Comparison of ENCODE assay signal across 10 cellular contexts in genomic region chr3:66450389-66451022, GRCh38. TPM values are rescaled to one million over a fixed set of nuclear protein-coding genes. Genes with fewer than 3 reads are reported as not detected.
DNase-seq lines count a peak whose midpoint lies in the region; ATAC-seq and TF ChIP-seq lines count a peak whose summit lies in the region.
"Had no signal": no experiment of that assay in that cellular context is flagged by ENCODE, and none has a peak within 500 bp of the region (broad histone marks: within the 10 kb centered on the region; RNA-seq: fewer than 3 reads in every experiment).

No MANE protein-coding gene starts in this region.

- in situ Hi-C loops in astrocyte of the cerebellum (cut with HindIII; ENCODE audit: low sequenced_read_pairs) (no loop called here), GM13977 (cut with MboI; ENCODE audit: low pct_unique_long_range_greater_than_20kb, low sequenced_read_pairs, unreplicated experiment) (no loop called here)

- peak overlapping the region; percentile 12 for H3K4me3 ChIP-seq in astrocyte of the cerebellum (ENCODE audit: low read depth, low read length)
- no peak overlapping the region for H3K4me3 ChIP-seq in right atrium auricular region
- H3K4me3 ChIP-seq in skin epidermis: peak overlapping the region in 1 of 7 experiments; percentile 3
- H3K4me3 ChIP-seq: SJCRH30 had no signal

- no peak for TF ChIP-seq CTCF in astrocyte of the cerebellum (IDR thresholded peaks at IDR 0.05; ENCODE audit: low read depth, low read length, missing control alignments)
- no peak for TF ChIP-seq CTCF in right atrium auricular region (IDR thresholded peaks at IDR 0.05)
- no peak for TF ChIP-seq CTCF in GM13977 (IDR thresholded peaks at IDR 0.05; ENCODE audit: extremely low read depth, insufficient read depth, missing control alignments)

- H3K27me3 ChIP-seq in right atrium auricular region: no peaks in the 10 kb centered on the region
- H3K27me3 ChIP-seq: SJCRH30 had no signal

- DNase-seq in HCEC 1CT: peak; percentile 47
- peak; percentile 85 for DNase-seq in astrocyte of the cerebellum (ENCODE audit: low read depth)
- DNase-seq in right atrium auricular region (ENCODE audit: low spot score): no peak
- DNase-seq in GM13977 (ENCODE audit: low spot score): no peak
- no peak for DNase-seq in activated CD8-positive, alpha-beta memory T cell treated with anti-CD3 and anti-CD28 coated beads for 24 hours
- no peak for DNase-seq in DMS53 treated with DMSO at 0.1 percent for 48 hours (lab: John Stamatoyannopoulos, UW; ENCODE audit: unreplicated experiment)
- DNase-seq: activated naive CD8-positive, alpha-beta T cell treated with anti-CD3 and anti-CD28 coated beads, Interleukin-2, amount 10 ng/mL, durations not matched to agents 7 days and 5 days; SJCRH30 had no signal

- peaks cover 5% of the 10 kb centered on the region for H3K36me3 ChIP-seq in right atrium auricular region
- H3K36me3 ChIP-seq: SJCRH30 had no signal

- ATAC-seq in GM21367 (IDR thresholded peaks at IDR 0.05; ENCODE audit: unreplicated experiment): no peak

- H3K27ac ChIP-seq in right atrium auricular region (peak overlapping the region; percentile 76 to 79), skin epidermis (peak overlapping the region in 14 of 21 experiments; percentile 6 to 61 (median 44))
- H3K27ac ChIP-seq: SJCRH30 had no signal

- no peaks in the 10 kb centered on the region for H3K9me3 ChIP-seq in right atrium auricular region
- H3K9me3 ChIP-seq: SJCRH30 had no signal

- peaks cover 0 to 76% of the 10 kb centered on the region in 2 donors for H3K4me1 ChIP-seq in right atrium auricular region

RNA-seq across cellular contexts. Expression of gene LRIG1, which starts 50.3 kb away (rescaled TPM):
- 100 to 1,000 TPM; 147 to 179 TPM for total RNA-seq in right atrium auricular region

Comparison
In these comparisons a context has a peak if more than half of its experiments do, and no peak if none do; other contexts are left out.
1. DNase-seq: peak in HCEC 1CT (single experiment) and astrocyte of the cerebellum (single experiment); none in right atrium auricular region (single experiment), GM13977 (single experiment), activated CD8-positive, alpha-beta memory T cell treated with anti-CD3 and anti-CD28 coated beads for 24 hours (single experiment) and DMS53 treated with DMSO at 0.1 percent for 48 hours (single experiment).